In the genomic region with DNA sequence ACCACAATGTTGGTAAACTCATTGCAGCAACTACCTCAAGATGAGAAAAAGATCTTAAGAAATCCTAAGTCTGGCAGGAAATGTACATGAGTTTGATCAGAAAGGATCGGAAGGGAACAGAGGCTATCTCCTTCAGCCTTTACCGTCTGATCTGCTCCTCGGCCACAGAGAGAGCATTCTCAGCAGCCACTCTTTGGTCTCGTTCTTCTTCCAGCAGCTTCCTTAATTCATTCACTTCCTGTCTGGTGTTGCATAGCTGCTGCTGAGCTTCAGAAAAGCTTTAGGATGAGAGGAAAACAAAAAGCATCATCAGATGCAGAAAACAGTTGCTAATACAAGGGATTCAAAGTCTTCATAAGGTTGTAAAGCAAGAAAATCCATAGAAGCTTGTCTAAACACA, we compare ENCODE assay signal across 18 cellular contexts.
"Had no signal": no experiment of that assay in that cellular context is flagged by ENCODE, and none has a peak within 500 bp of the region (broad histone marks: within the 10 kb centered on the region; RNA-seq: fewer than 3 reads in every experiment).

No MANE protein-coding gene starts in this region.

- H3K79me2 ChIP-seq: parathyroid adenoma had no signal

- DNase-seq: activated CD4-positive, alpha-beta T cell treated with anti-CD3 and anti-CD28 coated beads, Interleukin-2, amount 50 U/mL, for 1 hour; activated CD8-positive, alpha-beta memory T cell treated with anti-CD3 and anti-CD28 coated beads for 24 hours; activated gamma-delta T cell treated with Interleukin-2 at 50 U/mL for 16 hours; amniotic stem cell; caudate nucleus; colonic mucosa; effector CD4-positive, alpha-beta T cell; foreskin fibroblast; naive thymus-derived CD4-positive, alpha-beta T cell; retina; stimulated activated CD4-positive, alpha-beta T cell treated with anti-CD3 and anti-CD28 coated beads, Interleukin-15, amount 100 ng/mL, for 24 hours; stimulated activated CD4-positive, alpha-beta T cell treated with anti-CD3 and anti-CD28 coated beads, Interleukin-4, amount 100 ng/mL, for 24 hours; stimulated activated naive CD4-positive, alpha-beta T cell; transverse colon had no signal

- H3K27ac Mint-ChIP-seq: activated naive CD8-positive, alpha-beta T cell had no signal

- H3K27ac ChIP-seq: colonic mucosa, parathyroid adenoma had no signal

- ATAC-seq: body of pancreas; naive thymus-derived CD4-positive, alpha-beta T cell had no signal

- H3K9me3 ChIP-seq: body of pancreas, colonic mucosa, transverse colon had no signal

- H3K4me3 Mint-ChIP-seq: activated naive CD8-positive, alpha-beta T cell; naive thymus-derived CD4-positive, alpha-beta T cell had no signal

- H3K4me3 ChIP-seq: body of pancreas, colonic mucosa, lung, transverse colon had no signal

- H3K27me3 Mint-ChIP-seq: activated naive CD8-positive, alpha-beta T cell; naive thymus-derived CD4-positive, alpha-beta T cell had no signal

- H2AFZ ChIP-seq: parathyroid adenoma had no signal

- H3K9me3 Mint-ChIP-seq: naive thymus-derived CD4-positive, alpha-beta T cell had no signal

- H3K4me1 ChIP-seq: colonic mucosa, parathyroid adenoma, transverse colon had no signal

- H3K27me3 ChIP-seq: body of pancreas, colonic mucosa, transverse colon had no signal
